ENCODE assay signal across 8 cellular contexts in the genomic region with DNA sequence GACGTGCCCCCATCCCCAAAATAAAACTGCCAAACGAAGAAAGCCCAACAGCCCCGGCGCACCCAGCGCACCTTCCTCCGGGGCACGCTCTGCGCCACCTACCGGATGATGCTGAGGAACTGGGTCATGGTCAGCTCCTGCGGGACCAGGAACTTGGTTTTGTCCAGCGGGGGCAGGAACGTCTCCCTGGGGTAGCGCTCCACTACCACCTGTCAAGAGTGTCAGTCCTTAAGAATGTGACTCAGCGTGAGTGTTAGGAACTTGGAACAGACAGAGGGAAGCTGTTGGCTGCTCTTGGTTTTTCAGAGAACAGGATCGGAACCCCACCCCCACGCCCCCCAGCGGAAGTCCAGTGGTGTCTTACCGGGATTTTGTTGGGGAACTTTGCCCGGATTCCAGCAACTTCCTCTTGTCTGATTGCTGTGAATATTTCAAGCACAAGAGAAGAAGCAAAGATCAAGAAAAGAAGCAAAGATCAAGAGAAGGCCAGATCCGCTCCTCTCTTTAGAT. TPM values are rescaled to one million over a fixed set of nuclear protein-coding genes. Genes with fewer than 3 reads are reported as not detected.
DNase-seq lines count a peak whose midpoint lies in the region; ATAC-seq and TF ChIP-seq lines count a peak whose summit lies in the region.

No MANE protein-coding gene starts in this region.

- peak; percentile 38 for DNase-seq in AG04450 (ENCODE audit: low read depth, low spot score)
- DNase-seq in SK-N-SH, result no peak
- peak; percentile 67 for DNase-seq in activated naive CD8-positive, alpha-beta T cell treated with anti-CD3 and anti-CD28 coated beads, Interleukin-2, amount 10 ng/mL, durations not matched to agents 7 days and 5 days
- peak; percentile 84 for DNase-seq in cardiac septum (ENCODE audit: low spot score)
- peak; percentile 90 for DNase-seq in posterior vena cava (ENCODE audit: low spot score)
- peak; percentile 75 for DNase-seq in ureter (ENCODE audit: low spot score)

- 66% methylated on average over 17 of the region's 20 CpGs for WGBS in SK-N-SH (ENCODE audit: low lambda C conversion rate)

- CTCF ChIA-PET in AG04450 (lab: Charles Lee), result interaction anchor here (0.6 to 3.8 kb wide), 33 partner anchors 9 to 1692 kb away, joined by 3 to 33 read pairs (median 3); a partner anchor contains a TSS
- CTCF ChIA-PET in SK-N-SH (lab: Yijun Ruan, JAX), result interaction anchor here (0.5 to 3.4 kb wide), 4 partner anchors 11 to 102 kb away, joined by 3 to 15 read pairs (median 8); no protein-coding TSS in a partner anchor

- H3K9me3 Mint-ChIP-seq in activated naive CD8-positive, alpha-beta T cell treated with anti-CD3 and anti-CD28 coated beads, Interleukin-2, amount 10 ng/mL, durations not matched to agents 7 days and 5 days, result no peaks in the 10 kb centered on the region

- peak; percentile 87 for ATAC-seq in GM19043 (IDR thresholded peaks at IDR 0.05; ENCODE audit: low read depth, unreplicated experiment)
- ATAC-seq in HG03432 (IDR thresholded peaks at IDR 0.05; ENCODE audit: unreplicated experiment), result peak; percentile 82
- peak; percentile 90 for ATAC-seq in activated naive CD8-positive, alpha-beta T cell treated with anti-CD3 and anti-CD28 coated beads, Interleukin-2, amount 10 ng/mL, durations not matched to agents 7 days and 5 days (ENCODE audit: low read depth)

- H3K4me2 ChIP-seq in SK-N-SH, result no peak overlapping the region

- H4K20me1 ChIP-seq in SK-N-SH (ENCODE audit: insufficient read depth), result no peaks in the 10 kb centered on the region

- H3K4me3 ChIP-seq in AG04450 (ENCODE audit: low read depth, low read length) (peak overlapping the region; percentile 54), SK-N-SH (ENCODE audit: low read depth in 2 of 2, low read length in 1 of 2) (peak overlapping the region in 1 of 2 experiments; percentile 44; a peak in 1 of 4 replicates)

- H3K4me1 ChIP-seq in SK-N-SH (ENCODE audit: control insufficient read depth in 1 of 2, insufficient read depth in 2 of 2, low read depth in 1 of 2, low read length in 1 of 2), result peaks cover 0 to 4% of the 10 kb centered on the region in 2 experiments; a peak in 1 of 4 replicates

- peak overlapping the region; percentile 74 for H3K4me3 Mint-ChIP-seq in activated naive CD8-positive, alpha-beta T cell treated with anti-CD3 and anti-CD28 coated beads, Interleukin-2, amount 10 ng/mL, durations not matched to agents 7 days and 5 days

- TF ChIP-seq RAD21 in SK-N-SH (IDR thresholded peaks at IDR 0.05; ENCODE audit: low read length), result no peak

- H3K36me3 Mint-ChIP-seq in activated naive CD8-positive, alpha-beta T cell treated with anti-CD3 and anti-CD28 coated beads, Interleukin-2, amount 10 ng/mL, durations not matched to agents 7 days and 5 days, result no peaks in the 10 kb centered on the region

- H3K27me3 Mint-ChIP-seq in activated naive CD8-positive, alpha-beta T cell treated with anti-CD3 and anti-CD28 coated beads, Interleukin-2, amount 10 ng/mL, durations not matched to agents 7 days and 5 days, result peaks cover 2% of the 10 kb centered on the region

- no peak for TF ChIP-seq EP300 in SK-N-SH (IDR thresholded peaks at IDR 0.05; ENCODE audit: borderline replicate concordance in 1 of 2, low read depth in 1 of 2, low read length in 1 of 2)

- H3K79me2 ChIP-seq in SK-N-SH (ENCODE audit: insufficient read depth), result no peaks in the 10 kb centered on the region

- POLR2A ChIA-PET in AG04450 (lab: Yijun Ruan, JAX) (no interaction called here), SK-N-SH (lab: Yijun Ruan, JAX) (no interaction called here)
- POLR2A ChIA-PET in activated naive CD8-positive, alpha-beta T cell treated with anti-CD3 and anti-CD28 coated beads, Interleukin-2, amount 10 ng/mL, durations not matched to agents 7 days and 5 days (lab: Charles Lee), result no interaction called here

- no peaks in the 10 kb centered on the region for H3F3A ChIP-seq in SK-N-SH (replicated peaks; ENCODE audit: insufficient read depth)

- TF ChIP-seq CTCF in AG04450 (IDR thresholded peaks at IDR 0.05; ENCODE audit: low read depth, low read length) (peak; percentile 75), SK-N-SH (IDR thresholded peaks at IDR 0.05) (peak; percentile 47)

- H3K27ac Mint-ChIP-seq in activated naive CD8-positive, alpha-beta T cell treated with anti-CD3 and anti-CD28 coated beads, Interleukin-2, amount 10 ng/mL, durations not matched to agents 7 days and 5 days, result no peak overlapping the region

- H3K36me3 ChIP-seq in SK-N-SH (replicated peaks in 1 of 2; ENCODE audit: control insufficient read depth in 1 of 2, insufficient read depth in 2 of 2, low read length in 1 of 2), result no peaks in the 10 kb centered on the region

- H3K27ac ChIP-seq in AG04450 (ENCODE audit: low read depth, low read length) (no peak overlapping the region), SK-N-SH (ENCODE audit: low read depth in 2 of 2, low read length in 1 of 2) (no peak overlapping the region)

- no peak overlapping the region for H3K9ac ChIP-seq in SK-N-SH

- peaks cover 5% of the 10 kb centered on the region for H3K4me1 Mint-ChIP-seq in activated naive CD8-positive, alpha-beta T cell treated with anti-CD3 and anti-CD28 coated beads, Interleukin-2, amount 10 ng/mL, durations not matched to agents 7 days and 5 days

- H3K9me3 ChIP-seq in AG04450 (ENCODE audit: control insufficient read depth, insufficient read depth, low read length) (no peaks in the 10 kb centered on the region; the same call in 1 of the 2 replicates), SK-N-SH (no peaks in the 10 kb centered on the region)

- no peaks in the 10 kb centered on the region for H3K9me2 ChIP-seq in SK-N-SH

- intact Hi-C loops in cardiac septum (cut with DNase I), result loop anchor here (5.0 to 10.0 kb wide), 3 partner anchors 101 to 464 kb away; a partner anchor contains a TSS
- intact Hi-C loops in posterior vena cava (cut with DNase I), result loop anchor here in 1 of 2 donors (10.0 kb wide), 1 partner anchor 104 kb away; no protein-coding TSS in a partner anchor

- no peak overlapping the region for H2AFZ ChIP-seq in SK-N-SH (ENCODE audit: low read depth)

- H3K27me3 ChIP-seq in AG04450 (ENCODE audit: control insufficient read depth, insufficient read depth, low read length) (no peaks in the 10 kb centered on the region), SK-N-SH (ENCODE audit: insufficient read depth) (no peaks in the 10 kb centered on the region)

TF ChIP-seq in SK-N-SH, 30 proteins besides CTCF, POLR2A, EP300 and RAD21:
- 0 out of 2 replicates have a peak, but pooled peaks have one; percentile 5 for TF ChIP-seq FOSL2 (IDR thresholded peaks at IDR 0.05; ENCODE audit: borderline replicate concordance, low read depth)
- no peak for TF ChIP-seq FOXM1 (IDR thresholded peaks at IDR 0.05; ENCODE audit: low read depth)
- TF ChIP-seq MXI1 (IDR thresholded peaks at IDR 0.05; ENCODE audit: low read depth, low read length), result no peak
- TF ChIP-seq, protein P1, sequence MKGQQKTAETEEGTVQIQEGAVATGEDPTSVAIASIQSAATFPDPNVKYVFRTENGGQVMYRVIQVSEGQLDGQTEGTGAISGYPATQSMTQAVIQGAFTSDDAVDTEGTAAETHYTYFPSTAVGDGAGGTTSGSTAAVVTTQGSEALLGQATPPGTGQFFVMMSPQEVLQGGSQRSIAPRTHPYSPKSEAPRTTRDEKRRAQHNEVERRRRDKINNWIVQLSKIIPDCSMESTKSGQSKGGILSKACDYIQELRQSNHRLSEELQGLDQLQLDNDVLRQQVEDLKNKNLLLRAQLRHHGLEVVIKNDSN (IDR thresholded peaks at IDR 0.05; ENCODE audit: borderline replicate concordance, low read depth), result no peak
- TF ChIP-seq, protein P2, sequence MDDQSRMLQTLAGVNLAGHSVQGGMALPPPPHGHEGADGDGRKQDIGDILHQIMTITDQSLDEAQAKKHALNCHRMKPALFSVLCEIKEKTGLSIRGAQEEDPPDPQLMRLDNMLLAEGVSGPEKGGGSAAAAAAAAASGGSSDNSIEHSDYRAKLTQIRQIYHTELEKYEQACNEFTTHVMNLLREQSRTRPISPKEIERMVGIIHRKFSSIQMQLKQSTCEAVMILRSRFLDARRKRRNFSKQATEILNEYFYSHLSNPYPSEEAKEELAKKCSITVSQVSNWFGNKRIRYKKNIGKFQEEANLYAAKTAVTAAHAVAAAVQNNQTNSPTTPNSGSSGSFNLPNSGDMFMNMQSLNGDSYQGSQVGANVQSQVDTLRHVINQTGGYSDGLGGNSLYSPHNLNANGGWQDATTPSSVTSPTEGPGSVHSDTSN (IDR thresholded peaks at IDR 0.05), result peak; percentile 20; the same call in 1 of the 2 replicates

RNA-seq across cellular contexts. Expression of a gene that starts 0.4 kb away (rescaled TPM):
- 0.12 TPM in 1 of 2 replicates, not detected in the other for polyA plus RNA-seq in AG04450 (2011; rRNA removed)
- not detected in 2 replicates for polyA minus RNA-seq in AG04450 (2011; rRNA and poly(A)+ RNA removed)
- 0.06 and 0.20 TPM in 2 replicates for polyA plus RNA-seq in SK-N-SH (2012; rRNA removed)
- 0.08 and 0.12 TPM in 2 replicates for polyA plus RNA-seq in SK-N-SH (2012; cell fraction: cytosol; rRNA removed)
- polyA plus RNA-seq in SK-N-SH (2012; cell fraction: nucleus; rRNA removed), result 0.13 TPM in 1 of 2 replicates, not detected in the other
- not detected for total RNA-seq in activated naive CD8-positive, alpha-beta T cell treated with anti-CD3 and anti-CD28 coated beads, Interleukin-2, amount 10 ng/mL, durations not matched to agents 7 days and 5 days
- total RNA-seq in cardiac septum, result 0.32 TPM
- 1 to 10 TPM; 1.3 to 1.9 TPM for total RNA-seq in posterior vena cava
- total RNA-seq in ureter, result not detected

RNA-seq across cellular contexts. Expression of a gene that starts 40.9 kb away (rescaled TPM):
- polyA plus RNA-seq in AG04450 (2011; rRNA removed), result not detected in 2 replicates
- not detected in 2 replicates for polyA minus RNA-seq in AG04450 (2011; rRNA and poly(A)+ RNA removed)
- not detected in 2 replicates for polyA plus RNA-seq in SK-N-SH (2012; rRNA removed)
- not detected in 2 replicates for polyA plus RNA-seq in SK-N-SH (2012; cell fraction: cytosol; rRNA removed)
- polyA plus RNA-seq in SK-N-SH (2012; cell fraction: nucleus; rRNA removed), result not detected in 2 replicates
- not detected for total RNA-seq in activated naive CD8-positive, alpha-beta T cell treated with anti-CD3 and anti-CD28 coated beads, Interleukin-2, amount 10 ng/mL, durations not matched to agents 7 days and 5 days
- not detected for total RNA-seq in cardiac septum
- total RNA-seq in posterior vena cava, result not detected
- not detected for total RNA-seq in ureter
